Comparison of ENCODE assay signal across 15 cellular contexts in genomic region chr9:13688223-13688989, GRCh38.
DNase-seq lines count a peak whose midpoint lies in the region; ATAC-seq and TF ChIP-seq lines count a peak whose summit lies in the region.
"Had no signal": no experiment of that assay in that cellular context is flagged by ENCODE, and none has a peak within 500 bp of the region (broad histone marks: within the 10 kb centered on the region; RNA-seq: fewer than 3 reads in every experiment).

No MANE protein-coding gene starts in this region.

- ATAC-seq in WTC11, result peak; percentile 96
- ATAC-seq in psoas muscle, result peak in 2 of 4 donors; percentile 31 to 49
- no peak for ATAC-seq in GM21529 (IDR thresholded peaks at IDR 0.05; ENCODE audit: unreplicated experiment)
- ATAC-seq: effector memory CD8-positive, alpha-beta T cell; T-cell had no signal

- H3K9me3 ChIP-seq in psoas muscle (peaks cover 15% of the 10 kb centered on the region), stomach (peaks cover 0 to 4% (median 2%) of the 10 kb centered on the region in 4 donors)
- H3K9me3 ChIP-seq: thoracic aorta had no signal

- peaks cover 37% of the 10 kb centered on the region for H3K9me3 Mint-ChIP-seq in WTC11

- H3K4me3 Mint-ChIP-seq in WTC11, result no peak overlapping the region
- H3K4me3 Mint-ChIP-seq: effector memory CD8-positive, alpha-beta T cell; T-cell had no signal

- TF ChIP-seq EP300 in stomach (IDR thresholded peaks at IDR 0.05), result no peak

- H3K4me3 ChIP-seq in psoas muscle (no peak overlapping the region), stomach (no peak overlapping the region)
- H3K4me3 ChIP-seq: thoracic aorta had no signal

- H3K36me3 ChIP-seq in psoas muscle (ENCODE audit: insufficient read depth in 1 of 2, low read depth in 1 of 2) (no peaks in the 10 kb centered on the region), stomach (no peaks in the 10 kb centered on the region)
- H3K36me3 ChIP-seq: thoracic aorta had no signal

- DNase-seq in DMS53 (lab: John Stamatoyannopoulos, UW), result peak; percentile 0
- DNase-seq in DMS53 treated with DMSO at 0.1 percent for 48 hours (lab: John Stamatoyannopoulos, UW; ENCODE audit: unreplicated experiment), result no peak
- peak; percentile 11 for DNase-seq in WTC11 (ENCODE audit: low spot score)
- peak; percentile 52 for DNase-seq in iPS DF 19.7 (ENCODE audit: low read depth, low spot score)
- DNase-seq in psoas muscle, result no peak
- no peak for DNase-seq in stomach
- DNase-seq in stimulated activated CD4-positive, alpha-beta T cell treated with anti-CD3 and anti-CD28 coated beads, Interleukin-4, amount 100 ng/mL, for 24 hours, result no peak
- DNase-seq: 8988T; activated CD4-positive, alpha-beta T cell treated with anti-CD3 and anti-CD28 coated beads for 4 hours; effector memory CD8-positive, alpha-beta T cell; NCI-H226; stimulated activated CD4-positive, alpha-beta T cell treated with anti-CD3 and anti-CD28 coated beads, Interleukin-12 subunit alpha, Interleukin-12 subunit beta, amount 100 ng/mL, for 4 hours; T-cell had no signal

- CTCF ChIA-PET in WTC11 (lab: Charles Lee), result interaction anchor here (1.0 to 1.6 kb wide), 3 partner anchors 17 to 260 kb away, joined by 3 to 14 read pairs (median 4); no protein-coding TSS in a partner anchor

- H3K4me1 Mint-ChIP-seq in WTC11, result peaks cover 26% of the 10 kb centered on the region
- H3K4me1 Mint-ChIP-seq: T-cell had no signal

- H3K4me1 ChIP-seq in psoas muscle, result peaks cover 37% of the 10 kb centered on the region
- no peaks in the 10 kb centered on the region for H3K4me1 ChIP-seq in stomach

- H3K36me3 Mint-ChIP-seq in WTC11, result peaks cover 29% of the 10 kb centered on the region
- H3K36me3 Mint-ChIP-seq: T-cell had no signal

- POLR2A ChIA-PET in WTC11 (lab: Charles Lee), result no interaction called here

- H3K27ac Mint-ChIP-seq in WTC11, result peak overlapping the region; percentile 97
- H3K27ac Mint-ChIP-seq: effector memory CD8-positive, alpha-beta T cell; T-cell had no signal

- H3K27me3 ChIP-seq in psoas muscle (ENCODE audit: insufficient read depth in 3 of 3, low read length in 2 of 3), result no peaks in the 10 kb centered on the region
- no peaks in the 10 kb centered on the region for H3K27me3 ChIP-seq in stomach

- TF ChIP-seq CTCF in WTC11 (IDR thresholded peaks at IDR 0.05) (no peak), psoas muscle (IDR thresholded peaks at IDR 0.05) (no peak), stomach (IDR thresholded peaks at IDR 0.05) (no peak)

- H3K27me3 Mint-ChIP-seq in WTC11 (ENCODE audit: low read depth), result no peaks in the 10 kb centered on the region
- H3K27me3 Mint-ChIP-seq: effector memory CD8-positive, alpha-beta T cell; T-cell had no signal

- intact Hi-C loops in psoas muscle (cut with DNase I), result loop anchor here (5.0 to 10.0 kb wide), 2 partner anchors 234 to 261 kb away; no protein-coding TSS in a partner anchor
- intact Hi-C loops in stomach (cut with DNase I; ENCODE audit: low total_unique reads), result no loop called here

- TF ChIP-seq POLR2A in stomach (IDR thresholded peaks at IDR 0.05), result no peak

- WGBS in psoas muscle, 3 donors, result 39 to 43% (median 41%) methylated on average over 4 of the region's 4 CpGs
- 61 to 71% (median 69%) methylated on average over 4 of the region's 4 CpGs for WGBS in stomach, 5 donors

- peak overlapping the region; percentile 74 for H3K27ac ChIP-seq in psoas muscle
- H3K27ac ChIP-seq in stomach, result no peak overlapping the region
- H3K27ac ChIP-seq: thoracic aorta had no signal

TF ChIP-seq in WTC11, 78 proteins besides CTCF, POLR2A, EP300 and RAD21:
- TF ChIP-seq SP1 (CRISPR knock-in tag; conservative IDR thresholded peaks at IDR 0.05) (peak; percentile 47; the same call in 1 of the 2 replicates), ATF3 (CRISPR knock-in tag; conservative IDR thresholded peaks at IDR 0.05) (no peak), NR1H2 (CRISPR knock-in tag; IDR thresholded peaks at IDR 0.05) (no peak), FOXP4 (CRISPR knock-in tag; IDR thresholded peaks at IDR 0.05) (peak; percentile 80; the same call in 1 of the 2 replicates)

Comparison
In these comparisons a context has a peak if more than half of its experiments do, and no peak if none do; other contexts are left out.
1. DNase-seq: peak in DMS53 (single experiment), WTC11 (single experiment) and iPS DF 19.7 (single experiment); none in DMS53 treated with DMSO at 0.1 percent for 48 hours (single experiment), psoas muscle (0 of 2), stomach (single experiment) and stimulated activated CD4-positive, alpha-beta T cell treated with anti-CD3 and anti-CD28 coated beads, Interleukin-4, amount 100 ng/mL, for 24 hours (single experiment).